In genomic region chr3:12477256-12477655, GRCh38 we compare ENCODE assay signal across 21 cellular contexts. TPM values are rescaled to one million over a fixed set of nuclear protein-coding genes. Genes with fewer than 3 reads are reported as not detected.
DNase-seq lines count a peak whose midpoint lies in the region; ATAC-seq and TF ChIP-seq lines count a peak whose summit lies in the region.
"Had no signal": no experiment of that assay in that cellular context is flagged by ENCODE, and none has a peak within 500 bp of the region (broad histone marks: within the 10 kb centered on the region; RNA-seq: fewer than 3 reads in every experiment).

No MANE protein-coding gene starts in this region.

- 0 out of 2 replicates have a peak overlapping the region, but pooled peaks have one; percentile 30 for H2AFZ ChIP-seq in DND-41 (ENCODE audit: low read depth, low read length)
- H2AFZ ChIP-seq in PC-3 (ENCODE audit: low read length), result no peak overlapping the region

- H3K79me2 ChIP-seq in DND-41 (ENCODE audit: insufficient read depth, low read length) (no peaks in the 10 kb centered on the region), PC-3 (ENCODE audit: low read length) (peaks cover 14% of the 10 kb centered on the region; the same call in 1 of the 2 replicates)

- H3K4me3 ChIP-seq in DND-41 (ENCODE audit: low read depth in 1 of 2, low read length in 2 of 2), result no peak overlapping the region
- H3K4me3 ChIP-seq in PC-3 (ENCODE audit: low read length), result no peak overlapping the region
- H3K4me3 ChIP-seq in subcutaneous abdominal adipose tissue (ENCODE audit: low read depth in 1 of 5, low read length in 5 of 5), result no peak overlapping the region
- H3K4me3 ChIP-seq: GM23248 had no signal

- H3F3A ChIP-seq in PC-3 (ENCODE audit: low read length, unreplicated experiment), result peaks cover 15% of the 10 kb centered on the region

- H3K4me1 Mint-ChIP-seq in natural killer cell treated with Interleukin-12 subunit alpha and Interleukin-12 subunit beta and Interleukin-15 and Interleukin-18, amount 100 ng/mL, for 72 hours (ENCODE audit: low read depth in 2 of 2), result peaks cover 0 to 18% of the 10 kb centered on the region in 2 donors

- no peaks in the 10 kb centered on the region for H3K9me3 Mint-ChIP-seq in natural killer cell treated with Interleukin-12 subunit alpha and Interleukin-12 subunit beta and Interleukin-15 and Interleukin-18, amount 100 ng/mL, for 72 hours
- H3K9me3 Mint-ChIP-seq: CD4-positive, alpha-beta T cell; IgD-negative memory B cell had no signal

- no peaks in the 10 kb centered on the region for H3K9me2 ChIP-seq in PC-3 (replicated peaks; ENCODE audit: low read length)

- DNase-seq in DND-41 (no peak), PC-3 (no peak), left colon (peak; percentile 64 to 68), activated gamma-delta T cell treated with Interleukin-2 at 50 U/mL for 16 hours (no peak), DMS153 treated with DMSO at 0.1 percent for 48 hours (lab: John Stamatoyannopoulos, UW; ENCODE audit: unreplicated experiment) (no peak)
- no peak for DNase-seq in natural killer cell treated with Interleukin-12 subunit alpha and Interleukin-12 subunit beta and Interleukin-15 and Interleukin-18, amount 100 ng/mL, for 72 hours (ENCODE audit: low spot score)
- DNase-seq: CD4-positive, alpha-beta T cell; COR-L47; DMS 273 treated with DMSO at 0.1 percent for 48 hours; HCEC 1CT; Karpas-422; NCI-H1694; NCI-H2081; NCI-H2171; NCI-H345; NCI-H524 treated with DMSO at 0.1 percent for 48 hours; NCI-H82; SHP77 had no signal

- ATAC-seq in DND-41 (ENCODE audit: insufficient read depth, low read depth) (no peak), PC-3 (no peak), left colon (no peak)
- no peak for ATAC-seq in natural killer cell treated with Interleukin-12 subunit alpha and Interleukin-12 subunit beta and Interleukin-15 and Interleukin-18, amount 100 ng/mL, for 72 hours

- H3K27ac ChIP-seq in DND-41 (ENCODE audit: low read length) (peak overlapping the region; percentile 35; the same call in 1 of the 2 replicates), PC-3 (ENCODE audit: low read length) (peak overlapping the region; percentile 94), subcutaneous abdominal adipose tissue (ENCODE audit: low read depth, low read length) (peak overlapping the region; percentile 81)

- no peak overlapping the region for H3K9ac ChIP-seq in DND-41 (ENCODE audit: low read depth, low read length)
- peak overlapping the region; percentile 70 for H3K9ac ChIP-seq in PC-3 (ENCODE audit: low read length)
- peak overlapping the region in 1 of 5 donors; percentile 6 for H3K9ac ChIP-seq in subcutaneous abdominal adipose tissue (ENCODE audit: low read length in 5 of 5)
- H3K9ac ChIP-seq: GM23248 had no signal

- no peaks in the 10 kb centered on the region for H3K36me3 ChIP-seq in DND-41 (ENCODE audit: insufficient read depth, low read length)
- H3K36me3 ChIP-seq in PC-3 (ENCODE audit: low read depth, low read length), result no peaks in the 10 kb centered on the region
- no peaks in the 10 kb centered on the region for H3K36me3 ChIP-seq in subcutaneous abdominal adipose tissue (ENCODE audit: control insufficient read depth in 5 of 5, insufficient read depth in 5 of 5, low read length in 5 of 5)

- CTCF ChIA-PET in PC-3 (lab: Charles Lee), result no interaction called here

- H3K27me3 Mint-ChIP-seq in natural killer cell treated with Interleukin-12 subunit alpha and Interleukin-12 subunit beta and Interleukin-15 and Interleukin-18, amount 100 ng/mL, for 72 hours, result peaks cover 0 to 2% of the 10 kb centered on the region in 2 donors
- H3K27me3 Mint-ChIP-seq: CD4-positive, alpha-beta T cell; IgD-negative memory B cell had no signal

- H4K20me1 ChIP-seq in DND-41 (ENCODE audit: insufficient read depth, low read length) (no peaks in the 10 kb centered on the region), PC-3 (ENCODE audit: low read length) (no peaks in the 10 kb centered on the region)

- H3K36me3 Mint-ChIP-seq in natural killer cell treated with Interleukin-12 subunit alpha and Interleukin-12 subunit beta and Interleukin-15 and Interleukin-18, amount 100 ng/mL, for 72 hours, result no peaks in the 10 kb centered on the region
- H3K36me3 Mint-ChIP-seq: IgD-negative memory B cell had no signal

- TF ChIP-seq CTCF in DND-41 (IDR thresholded peaks at IDR 0.05; ENCODE audit: borderline replicate concordance, extremely low read depth, low read length, poor library complexity, severe bottlenecking) (no peak), PC-3 (conservative IDR thresholded peaks at IDR 0.05; ENCODE audit: low read depth, low read length) (no peak)

- H3K4me2 ChIP-seq in DND-41 (ENCODE audit: insufficient read depth, low read length) (no peak overlapping the region), PC-3 (ENCODE audit: low read length) (no peak overlapping the region; the same call in 1 of the 2 replicates)

- H3K9me3 ChIP-seq in DND-41 (ENCODE audit: insufficient read depth, low read length, severe bottlenecking) (no peaks in the 10 kb centered on the region), PC-3 (ENCODE audit: low read length) (no peaks in the 10 kb centered on the region), subcutaneous abdominal adipose tissue (ENCODE audit: control insufficient read depth in 5 of 5, low read length in 5 of 5) (no peaks in the 10 kb centered on the region)

- BruUV-seq in PC-3 (replicated peaks; lab: Mats Ljungman, UMichigan), result no TSS peak

- H3K27ac Mint-ChIP-seq in natural killer cell treated with Interleukin-12 subunit alpha and Interleukin-12 subunit beta and Interleukin-15 and Interleukin-18, amount 100 ng/mL, for 72 hours, result no peak overlapping the region
- H3K27ac Mint-ChIP-seq: CD4-positive, alpha-beta T cell; IgD-negative memory B cell had no signal

- intact Hi-C loops in PC-3 (cut with micrococcal nuclease) (loop anchor here (5.0 kb wide), 3 partner anchors 40 to 300 kb away; no protein-coding TSS in a partner anchor), left colon (cut with DNase I, micrococcal nuclease) (loop anchor here (5.0 to 10.0 kb wide), 2 partner anchors 332 to 340 kb away; no protein-coding TSS in a partner anchor)

- POLR2A ChIA-PET in PC-3 (lab: Charles Lee; ENCODE audit: unreplicated experiment), result no interaction called here

- H3K27me3 ChIP-seq in DND-41 (ENCODE audit: insufficient read depth, low read length, poor library complexity), result no peaks in the 10 kb centered on the region
- H3K27me3 ChIP-seq in PC-3 (ENCODE audit: low read length), result no peaks in the 10 kb centered on the region
- no peaks in the 10 kb centered on the region for H3K27me3 ChIP-seq in subcutaneous abdominal adipose tissue (ENCODE audit: control insufficient read depth in 5 of 5, insufficient read depth in 4 of 5, low read length in 5 of 5)

- H3K4me1 ChIP-seq in DND-41 (ENCODE audit: insufficient read depth, low read length), result peaks cover 41% of the 10 kb centered on the region
- H3K4me1 ChIP-seq in PC-3 (ENCODE audit: insufficient read depth, low read length), result peaks cover 42% of the 10 kb centered on the region
- H3K4me1 ChIP-seq in subcutaneous abdominal adipose tissue (ENCODE audit: control insufficient read depth in 5 of 5, insufficient read depth in 5 of 5, low read length in 5 of 5), result peaks cover 5 to 50% (median 39%) of the 10 kb centered on the region in 5 donors

- no peak overlapping the region for H3K4me3 Mint-ChIP-seq in natural killer cell treated with Interleukin-12 subunit alpha and Interleukin-12 subunit beta and Interleukin-15 and Interleukin-18, amount 100 ng/mL, for 72 hours
- H3K4me3 Mint-ChIP-seq: CD4-positive, alpha-beta T cell; IgD-negative memory B cell had no signal

RNA-seq across cellular contexts. Expression of gene TSEN2, which starts 7.0 kb away (rescaled TPM):
- total RNA-seq in PC-3 (2014; rRNA removed) (40.2 and 51.0 TPM in 2 replicates), left colon (10 to 100 TPM; 17.7 to 18.4 TPM)
- 10 to 100 TPM; 12.9 to 32.1 TPM for total RNA-seq in natural killer cell treated with Interleukin-12 subunit alpha and Interleukin-12 subunit beta and Interleukin-15 and Interleukin-18, amount 100 ng/mL, for 72 hours

Comparison
In these comparisons a context has a peak if more than half of its experiments do, and no peak if none do; other contexts are left out.
1. DNase-seq: peak in left colon (2 of 2); none in DND-41 (single experiment), PC-3 (single experiment), activated gamma-delta T cell treated with Interleukin-2 at 50 U/mL for 16 hours (single experiment), DMS153 treated with DMSO at 0.1 percent for 48 hours (single experiment) and natural killer cell treated with Interleukin-12 subunit alpha and Interleukin-12 subunit beta and Interleukin-15 and Interleukin-18, amount 100 ng/mL, for 72 hours (single experiment).
2. H3K27ac ChIP-seq: peak in every context shown above with its lines; median percentile 94 in PC-3; 81 in subcutaneous abdominal adipose tissue; 35 in DND-41.